ENCODE assay signal across 1 cellular context in the genomic region with DNA sequence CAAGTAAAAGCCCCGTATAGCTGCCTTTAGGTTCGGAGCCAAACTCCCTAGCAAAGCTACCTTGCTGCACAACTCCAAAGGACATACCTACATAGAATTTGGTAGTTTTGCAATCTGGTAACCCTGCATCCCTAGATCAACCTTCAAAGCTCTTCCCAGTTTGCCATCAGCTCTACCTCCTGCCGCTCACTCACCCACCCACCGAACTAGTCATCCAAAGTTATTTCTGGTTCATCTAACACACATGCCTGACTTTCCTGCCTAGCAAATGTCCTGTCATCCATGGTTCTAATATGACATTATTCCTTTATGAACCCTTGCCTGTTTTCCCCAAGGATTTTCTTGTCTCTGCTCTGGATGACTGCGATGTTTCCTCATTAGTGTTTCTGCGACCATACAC.
TF ChIP-seq lines count a peak whose summit lies in the region.

No MANE protein-coding gene starts in this region.

TF ChIP-seq in GM23338, 12 proteins besides CTCF, POLR2A, EP300 and RAD21:
- TF ChIP-seq ZNF331 (CRISPR knock-in tag; IDR thresholded peaks at IDR 0.05; ENCODE audit: low read depth) (no peak), ZNF114 (CRISPR knock-in tag; IDR thresholded peaks at IDR 0.05) (no peak), POLR2AphosphoS5 (IDR thresholded peaks at IDR 0.05; ENCODE audit: low read depth) (no peak), STAT1 (IDR thresholded peaks at IDR 0.05; ENCODE audit: unreplicated experiment) (no peak), EZH2 (IDR thresholded peaks at IDR 0.05; ENCODE audit: low read depth, unreplicated experiment) (no peak), NANOG (IDR thresholded peaks at IDR 0.05; ENCODE audit: borderline replicate concordance) (no peak), JUNB (IDR thresholded peaks at IDR 0.05; ENCODE audit: unreplicated experiment) (no peak), CREB1 (CRISPR knock-in tag; IDR thresholded peaks at IDR 0.05; ENCODE audit: low read depth) (no peak), EZH2phosphoT487 (IDR thresholded peaks at IDR 0.05; ENCODE audit: unreplicated experiment) (no peak)
- TF ChIP-seq, protein P1, sequence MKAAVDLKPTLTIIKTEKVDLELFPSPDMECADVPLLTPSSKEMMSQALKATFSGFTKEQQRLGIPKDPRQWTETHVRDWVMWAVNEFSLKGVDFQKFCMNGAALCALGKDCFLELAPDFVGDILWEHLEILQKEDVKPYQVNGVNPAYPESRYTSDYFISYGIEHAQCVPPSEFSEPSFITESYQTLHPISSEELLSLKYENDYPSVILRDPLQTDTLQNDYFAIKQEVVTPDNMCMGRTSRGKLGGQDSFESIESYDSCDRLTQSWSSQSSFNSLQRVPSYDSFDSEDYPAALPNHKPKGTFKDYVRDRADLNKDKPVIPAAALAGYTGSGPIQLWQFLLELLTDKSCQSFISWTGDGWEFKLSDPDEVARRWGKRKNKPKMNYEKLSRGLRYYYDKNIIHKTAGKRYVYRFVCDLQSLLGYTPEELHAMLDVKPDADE (IDR thresholded peaks at IDR 0.05) = no peak
- TF ChIP-seq, protein P2, sequence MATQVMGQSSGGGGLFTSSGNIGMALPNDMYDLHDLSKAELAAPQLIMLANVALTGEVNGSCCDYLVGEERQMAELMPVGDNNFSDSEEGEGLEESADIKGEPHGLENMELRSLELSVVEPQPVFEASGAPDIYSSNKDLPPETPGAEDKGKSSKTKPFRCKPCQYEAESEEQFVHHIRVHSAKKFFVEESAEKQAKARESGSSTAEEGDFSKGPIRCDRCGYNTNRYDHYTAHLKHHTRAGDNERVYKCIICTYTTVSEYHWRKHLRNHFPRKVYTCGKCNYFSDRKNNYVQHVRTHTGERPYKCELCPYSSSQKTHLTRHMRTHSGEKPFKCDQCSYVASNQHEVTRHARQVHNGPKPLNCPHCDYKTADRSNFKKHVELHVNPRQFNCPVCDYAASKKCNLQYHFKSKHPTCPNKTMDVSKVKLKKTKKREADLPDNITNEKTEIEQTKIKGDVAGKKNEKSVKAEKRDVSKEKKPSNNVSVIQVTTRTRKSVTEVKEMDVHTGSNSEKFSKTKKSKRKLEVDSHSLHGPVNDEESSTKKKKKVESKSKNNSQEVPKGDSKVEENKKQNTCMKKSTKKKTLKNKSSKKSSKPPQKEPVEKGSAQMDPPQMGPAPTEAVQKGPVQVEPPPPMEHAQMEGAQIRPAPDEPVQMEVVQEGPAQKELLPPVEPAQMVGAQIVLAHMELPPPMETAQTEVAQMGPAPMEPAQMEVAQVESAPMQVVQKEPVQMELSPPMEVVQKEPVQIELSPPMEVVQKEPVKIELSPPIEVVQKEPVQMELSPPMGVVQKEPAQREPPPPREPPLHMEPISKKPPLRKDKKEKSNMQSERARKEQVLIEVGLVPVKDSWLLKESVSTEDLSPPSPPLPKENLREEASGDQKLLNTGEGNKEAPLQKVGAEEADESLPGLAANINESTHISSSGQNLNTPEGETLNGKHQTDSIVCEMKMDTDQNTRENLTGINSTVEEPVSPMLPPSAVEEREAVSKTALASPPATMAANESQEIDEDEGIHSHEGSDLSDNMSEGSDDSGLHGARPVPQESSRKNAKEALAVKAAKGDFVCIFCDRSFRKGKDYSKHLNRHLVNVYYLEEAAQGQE (IDR thresholded peaks at IDR 0.05; ENCODE audit: unreplicated experiment) = no peak
- TF ChIP-seq, protein P3, sequence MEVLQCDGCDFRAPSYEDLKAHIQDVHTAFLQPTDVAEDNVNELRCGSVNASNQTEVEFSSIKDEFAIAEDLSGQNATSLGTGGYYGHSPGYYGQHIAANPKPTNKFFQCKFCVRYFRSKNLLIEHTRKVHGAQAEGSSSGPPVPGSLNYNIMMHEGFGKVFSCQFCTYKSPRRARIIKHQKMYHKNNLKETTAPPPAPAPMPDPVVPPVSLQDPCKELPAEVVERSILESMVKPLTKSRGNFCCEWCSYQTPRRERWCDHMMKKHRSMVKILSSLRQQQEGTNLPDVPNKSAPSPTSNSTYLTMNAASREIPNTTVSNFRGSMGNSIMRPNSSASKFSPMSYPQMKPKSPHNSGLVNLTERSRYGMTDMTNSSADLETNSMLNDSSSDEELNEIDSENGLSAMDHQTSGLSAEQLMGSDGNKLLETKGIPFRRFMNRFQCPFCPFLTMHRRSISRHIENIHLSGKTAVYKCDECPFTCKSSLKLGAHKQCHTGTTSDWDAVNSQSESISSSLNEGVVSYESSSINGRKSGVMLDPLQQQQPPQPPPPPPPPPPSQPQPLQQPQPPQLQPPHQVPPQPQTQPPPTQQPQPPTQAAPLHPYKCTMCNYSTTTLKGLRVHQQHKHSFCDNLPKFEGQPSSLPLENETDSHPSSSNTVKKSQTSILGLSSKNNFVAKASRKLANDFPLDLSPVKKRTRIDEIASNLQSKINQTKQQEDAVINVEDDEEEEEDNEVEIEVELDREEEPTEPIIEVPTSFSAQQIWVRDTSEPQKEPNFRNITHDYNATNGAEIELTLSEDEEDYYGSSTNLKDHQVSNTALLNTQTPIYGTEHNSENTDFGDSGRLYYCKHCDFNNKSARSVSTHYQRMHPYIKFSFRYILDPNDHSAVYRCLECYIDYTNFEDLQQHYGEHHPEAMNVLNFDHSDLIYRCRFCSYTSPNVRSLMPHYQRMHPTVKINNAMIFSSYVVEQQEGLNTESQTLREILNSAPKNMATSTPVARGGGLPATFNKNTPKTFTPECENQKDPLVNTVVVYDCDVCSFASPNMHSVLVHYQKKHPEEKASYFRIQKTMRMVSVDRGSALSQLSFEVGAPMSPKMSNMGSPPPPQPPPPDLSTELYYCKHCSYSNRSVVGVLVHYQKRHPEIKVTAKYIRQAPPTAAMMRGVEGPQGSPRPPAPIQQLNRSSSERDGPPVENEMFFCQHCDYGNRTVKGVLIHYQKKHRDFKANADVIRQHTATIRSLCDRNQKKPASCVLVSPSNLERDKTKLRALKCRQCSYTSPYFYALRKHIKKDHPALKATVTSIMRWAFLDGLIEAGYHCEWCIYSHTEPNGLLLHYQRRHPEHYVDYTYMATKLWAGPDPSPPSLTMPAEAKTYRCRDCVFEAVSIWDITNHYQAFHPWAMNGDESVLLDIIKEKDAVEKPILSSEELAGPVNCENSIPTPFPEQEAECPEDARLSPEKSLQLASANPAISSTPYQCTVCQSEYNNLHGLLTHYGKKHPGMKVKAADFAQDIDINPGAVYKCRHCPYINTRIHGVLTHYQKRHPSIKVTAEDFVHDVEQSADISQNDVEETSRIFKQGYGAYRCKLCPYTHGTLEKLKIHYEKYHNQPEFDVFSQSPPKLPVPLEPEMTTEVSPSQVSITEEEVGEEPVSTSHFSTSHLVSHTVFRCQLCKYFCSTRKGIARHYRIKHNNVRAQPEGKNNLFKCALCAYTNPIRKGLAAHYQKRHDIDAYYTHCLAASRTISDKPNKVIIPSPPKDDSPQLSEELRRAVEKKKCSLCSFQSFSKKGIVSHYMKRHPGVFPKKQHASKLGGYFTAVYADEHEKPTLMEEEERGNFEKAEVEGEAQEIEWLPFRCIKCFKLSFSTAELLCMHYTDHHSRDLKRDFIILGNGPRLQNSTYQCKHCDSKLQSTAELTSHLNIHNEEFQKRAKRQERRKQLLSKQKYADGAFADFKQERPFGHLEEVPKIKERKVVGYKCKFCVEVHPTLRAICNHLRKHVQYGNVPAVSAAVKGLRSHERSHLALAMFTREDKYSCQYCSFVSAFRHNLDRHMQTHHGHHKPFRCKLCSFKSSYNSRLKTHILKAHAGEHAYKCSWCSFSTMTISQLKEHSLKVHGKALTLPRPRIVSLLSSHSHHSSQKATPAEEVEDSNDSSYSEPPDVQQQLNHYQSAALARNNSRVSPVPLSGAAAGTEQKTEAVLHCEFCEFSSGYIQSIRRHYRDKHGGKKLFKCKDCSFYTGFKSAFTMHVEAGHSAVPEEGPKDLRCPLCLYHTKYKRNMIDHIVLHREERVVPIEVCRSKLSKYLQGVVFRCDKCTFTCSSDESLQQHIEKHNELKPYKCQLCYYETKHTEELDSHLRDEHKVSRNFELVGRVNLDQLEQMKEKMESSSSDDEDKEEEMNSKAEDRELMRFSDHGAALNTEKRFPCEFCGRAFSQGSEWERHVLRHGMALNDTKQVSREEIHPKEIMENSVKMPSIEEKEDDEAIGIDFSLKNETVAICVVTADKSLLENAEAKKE (CRISPR knock-in tag; IDR thresholded peaks at IDR 0.05) = no peak
